In the genomic region with DNA sequence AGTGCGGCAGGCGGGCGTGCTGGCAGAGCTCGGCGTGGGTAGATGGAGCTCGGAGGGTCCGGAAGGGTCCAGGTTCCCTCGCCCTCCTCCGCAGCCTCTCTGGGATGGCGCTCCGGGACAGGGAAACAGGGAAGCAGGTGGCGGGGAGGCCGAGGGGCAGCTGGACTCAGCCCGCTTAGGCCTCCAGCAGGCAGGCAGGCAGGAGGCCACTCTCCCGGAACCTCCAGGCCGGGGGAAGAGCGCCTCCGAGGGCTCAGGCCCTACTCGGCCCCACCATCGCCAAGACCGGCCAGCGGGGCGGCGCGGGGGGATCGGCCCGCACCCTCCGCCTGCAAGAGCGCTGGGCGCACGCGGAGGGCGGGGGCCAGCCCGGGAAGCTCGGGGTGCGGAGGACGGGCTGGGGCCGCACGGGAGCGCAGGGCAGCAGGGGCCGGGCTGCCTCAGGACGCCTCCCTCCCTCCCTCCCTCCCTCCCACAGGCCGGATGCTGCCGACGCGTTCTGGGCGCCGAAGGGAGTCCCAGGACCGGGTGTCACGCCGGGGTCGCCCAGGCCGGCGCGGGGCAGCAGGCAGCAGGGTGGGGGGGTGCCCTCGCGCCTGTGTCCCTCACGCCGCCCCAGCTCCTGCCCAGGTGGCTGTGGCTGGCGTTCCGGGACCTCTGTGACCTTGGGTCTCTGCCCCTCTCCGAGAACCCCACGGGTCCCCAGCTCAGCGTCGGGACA, we compare ENCODE assay signal across 8 cellular contexts. TPM values are rescaled to one million over a fixed set of nuclear protein-coding genes. Genes with fewer than 3 reads are reported as not detected.
A peak's percentile ranks its signal among the peaks of the same experiment; 100 is the strongest.
DNase-seq lines count a peak whose midpoint lies in the region; ATAC-seq and TF ChIP-seq lines count a peak whose summit lies in the region.

No MANE protein-coding gene starts in this region.

- CTCF ChIA-PET in CD4-positive, alpha-beta memory T cell (lab: Charles Lee; ENCODE audit: partially characterized antibody): interaction anchor here (0.9 to 1.5 kb wide), 4 partner anchors 9 to 182 kb away, joined by 3 to 4 read pairs (median 4); a partner anchor contains a TSS
- CTCF ChIA-PET in activated B cell treated with CpG ODN at 0.5 μM for 24 hours (lab: Charles Lee): interaction anchor here (1.1 kb wide), 1 partner anchor 165 kb away, joined by 3 read pairs; no protein-coding TSS in a partner anchor

- no peak overlapping the region for H2BK120ac ChIP-seq in neuronal stem cell (ENCODE audit: low read depth, low read length)

- no peaks in the 10 kb centered on the region for H3K27me3 ChIP-seq in CD4-positive, alpha-beta memory T cell (ENCODE audit: insufficient read depth, low read length)
- H3K27me3 ChIP-seq in neuronal stem cell (ENCODE audit: control insufficient read depth in 3 of 3, insufficient read depth in 3 of 3, low read depth in 1 of 3, low read length in 3 of 3): no peaks in the 10 kb centered on the region

- H3K4ac ChIP-seq in neuronal stem cell (ENCODE audit: low read length): peak overlapping the region; percentile 11

- peaks cover 42% of the 10 kb centered on the region for H3K4me1 ChIP-seq in CD4-positive, alpha-beta memory T cell (ENCODE audit: insufficient read depth, low read length)
- peaks cover 14 to 27% of the 10 kb centered on the region in 2 donors for H3K4me1 ChIP-seq in neuronal stem cell (ENCODE audit: control insufficient read depth in 2 of 2, insufficient read depth in 1 of 2, low read depth in 1 of 2, low read length in 2 of 2)

- H3K4me3 ChIP-seq in CD4-positive, alpha-beta memory T cell (ENCODE audit: low read length in 2 of 2): peak overlapping the region; percentile 11 to 54
- H3K4me3 ChIP-seq in fibroblast of pulmonary artery (replicated peaks; ENCODE audit: low read depth, low read length) (peak overlapping the region; percentile 71), neuronal stem cell (ENCODE audit: low read length in 2 of 2) (peak overlapping the region; percentile 94 to 98)

- H3K36me3 Mint-ChIP-seq in CD4-positive, alpha-beta memory T cell: peaks cover 3 to 7% of the 10 kb centered on the region in 2 donors
- H3K36me3 Mint-ChIP-seq in activated B cell treated with CpG ODN at 0.5 μM for 24 hours (ENCODE audit: low read depth): peaks cover 4% of the 10 kb centered on the region

- H4K8ac ChIP-seq in neuronal stem cell (ENCODE audit: low read depth, low read length): peak overlapping the region; percentile 48

- H3K14ac ChIP-seq in neuronal stem cell (ENCODE audit: low read length): peak overlapping the region; percentile 47

- H3K4me2 ChIP-seq in neuronal stem cell (ENCODE audit: insufficient read depth, low read length, poor library complexity, severe bottlenecking): peak overlapping the region; percentile 89

- peak in 3 of 5 donors; percentile 34 to 41 (median 37) for DNase-seq in CD4-positive, alpha-beta memory T cell
- DNase-seq in activated B cell treated with CpG ODN at 0.5 μM for 24 hours (peak; percentile 46), fibroblast of pulmonary artery (ENCODE audit: low read depth) (no peak), neuronal stem cell (ENCODE audit: low spot score) (no peak), NCI-H1436 treated with DMSO at 0.1 percent for 48 hours (lab: John Stamatoyannopoulos, UW) (no peak)
- no peak for DNase-seq in activated effector memory CD4-positive, alpha-beta T cell treated with Interleukin-2 at 50 U/mL for 16 hours

- POLR2A ChIA-PET in CD4-positive, alpha-beta memory T cell (lab: Charles Lee; ENCODE audit: partially characterized antibody): interaction anchor here (0.7 to 8.7 kb wide), 14 partner anchors 11 to 255 kb away, joined by 3 to 159 read pairs (median 6); a partner anchor contains a TSS
- POLR2A ChIA-PET in activated B cell treated with CpG ODN at 0.5 μM for 24 hours (lab: Charles Lee): interaction anchor here (0.8 to 3.8 kb wide), 7 partner anchors 13 to 169 kb away, joined by 3 to 58 read pairs (median 4); a partner anchor contains a TSS

- H2AFZ ChIP-seq in neuronal stem cell (ENCODE audit: low read length): peak overlapping the region; percentile 96

- H3K9ac ChIP-seq in neuronal stem cell (ENCODE audit: low read depth, low read length, poor library complexity): peak overlapping the region; percentile 92

- H2BK15ac ChIP-seq in neuronal stem cell (ENCODE audit: low read length): no peak overlapping the region

- H3K79me1 ChIP-seq in neuronal stem cell (ENCODE audit: low read depth, low read length): peaks cover 8% of the 10 kb centered on the region

- ATAC-seq in GM19328 (IDR thresholded peaks at IDR 0.05; ENCODE audit: unreplicated experiment) (peak; percentile 8), HG03520 (IDR thresholded peaks at IDR 0.05; ENCODE audit: unreplicated experiment) (peak; percentile 10), activated B cell treated with CpG ODN at 0.5 μM for 24 hours (ENCODE audit: low read depth) (peak; percentile 8)

- H2AK5ac ChIP-seq in neuronal stem cell (ENCODE audit: low read depth, low read length): peak overlapping the region; percentile 100

- H3K23ac ChIP-seq in neuronal stem cell (ENCODE audit: low read depth, low read length, poor library complexity): peak overlapping the region; percentile 89

- H3K9me3 Mint-ChIP-seq in CD4-positive, alpha-beta memory T cell: no peaks in the 10 kb centered on the region
- no peaks in the 10 kb centered on the region for H3K9me3 Mint-ChIP-seq in activated B cell treated with CpG ODN at 0.5 μM for 24 hours

- H3K27me3 Mint-ChIP-seq in CD4-positive, alpha-beta memory T cell: no peaks in the 10 kb centered on the region
- no peaks in the 10 kb centered on the region for H3K27me3 Mint-ChIP-seq in activated B cell treated with CpG ODN at 0.5 μM for 24 hours

- no peak for TF ChIP-seq CTCF in activated B cell treated with CpG ODN at 0.5 μM for 24 hours (IDR thresholded peaks at IDR 0.05)
- no peak for TF ChIP-seq CTCF in fibroblast of pulmonary artery (IDR thresholded peaks at IDR 0.05; ENCODE audit: low read length, missing control alignments)

- no peaks in the 10 kb centered on the region for H3K9me3 ChIP-seq in CD4-positive, alpha-beta memory T cell (ENCODE audit: control insufficient read depth in 1 of 2, low read length in 2 of 2)
- H3K9me3 ChIP-seq in neuronal stem cell (replicated peaks in 1 of 2; ENCODE audit: control insufficient read depth in 2 of 2, insufficient read depth in 1 of 2, low read depth in 1 of 2, low read length in 2 of 2): peaks cover 0 to 2% of the 10 kb centered on the region in 2 donors

- H4K91ac ChIP-seq in neuronal stem cell (ENCODE audit: low read depth, low read length, poor library complexity): no peak overlapping the region

- peak overlapping the region; percentile 98 for H3K18ac ChIP-seq in neuronal stem cell (ENCODE audit: low read length)

- H3K27ac ChIP-seq in CD4-positive, alpha-beta memory T cell (ENCODE audit: low read depth, low read length): peak overlapping the region; percentile 61
- no peak overlapping the region for H3K27ac ChIP-seq in neuronal stem cell (replicated peaks; ENCODE audit: low read length)

- H3K36me3 ChIP-seq in CD4-positive, alpha-beta memory T cell (ENCODE audit: insufficient read depth, low read length): no peaks in the 10 kb centered on the region
- H3K36me3 ChIP-seq in neuronal stem cell (replicated peaks in 1 of 2; ENCODE audit: control insufficient read depth in 2 of 2, insufficient read depth in 2 of 2, low read length in 2 of 2): peaks cover 4 to 18% of the 10 kb centered on the region in 2 donors

- H3K27ac Mint-ChIP-seq in CD4-positive, alpha-beta memory T cell: peak overlapping the region in 6 of 7 donors; percentile 80 to 90 (median 86)
- H3K27ac Mint-ChIP-seq in activated B cell treated with CpG ODN at 0.5 μM for 24 hours: no peak overlapping the region

- peak overlapping the region; percentile 80 to 90 (median 86) for H3K4me3 Mint-ChIP-seq in CD4-positive, alpha-beta memory T cell
- H3K4me3 Mint-ChIP-seq in activated B cell treated with CpG ODN at 0.5 μM for 24 hours: peak overlapping the region; percentile 84

- H2BK12ac ChIP-seq in neuronal stem cell (ENCODE audit: low read length): peak overlapping the region; percentile 94

- H3K4me1 Mint-ChIP-seq in CD4-positive, alpha-beta memory T cell: peaks cover 14 to 42% (median 30%) of the 10 kb centered on the region in 4 donors
- H3K4me1 Mint-ChIP-seq in activated B cell treated with CpG ODN at 0.5 μM for 24 hours: peaks cover 37% of the 10 kb centered on the region

- intact Hi-C loops in CD4-positive, alpha-beta memory T cell (cut with micrococcal nuclease): loop anchor here (1.0 to 10.0 kb wide), 5 partner anchors 9 to 487 kb away; a partner anchor contains a TSS
- intact Hi-C loops in activated B cell treated with CpG ODN at 0.5 μM for 24 hours (cut with micrococcal nuclease): loop anchor here (1.0 kb wide), 1 partner anchor 53 kb away; a partner anchor contains a TSS

- WGBS in neuronal stem cell (ENCODE audit: extremely low coverage in 2 of 2, insufficient read length in 2 of 2, insufficient replicate concordance in 1 of 2), 2 donors: no CpG with 5 or more reads among the region's 65 CpGs

- no peak overlapping the region for H2BK5ac ChIP-seq in neuronal stem cell (ENCODE audit: low read length)

RNA-seq across cellular contexts. Expression of a gene that starts 1.0 kb away (rescaled TPM):
- total RNA-seq in CD4-positive, alpha-beta memory T cell: 100 to 1,000 TPM; 119 to 121 TPM
- polyA plus RNA-seq in CD4-positive, alpha-beta memory T cell: 10 to 100 TPM in 1 of 2 donors, 1 to 10 TPM in 1; 8.3 to 24.3 TPM
- total RNA-seq in activated B cell treated with CpG ODN at 0.5 μM for 24 hours: 73.6 and 85.3 TPM in 2 replicates
- 61.3 TPM for polyA plus RNA-seq in neuronal stem cell (2013, experiment 1 of 2)
- 59.4 TPM for polyA plus RNA-seq in neuronal stem cell (2013, experiment 2 of 2)

RNA-seq across cellular contexts. Expression of a gene that starts 11.9 kb away (rescaled TPM):
- 1 to 10 TPM; 5.1 to 8.1 TPM for total RNA-seq in CD4-positive, alpha-beta memory T cell
- polyA plus RNA-seq in CD4-positive, alpha-beta memory T cell: 1 to 10 TPM; 4.2 to 9.4 TPM
- total RNA-seq in activated B cell treated with CpG ODN at 0.5 μM for 24 hours: 2.6 and 2.7 TPM in 2 replicates
- polyA plus RNA-seq in neuronal stem cell (2013, experiment 1 of 2): 1.1 TPM
- polyA plus RNA-seq in neuronal stem cell (2013, experiment 2 of 2): 1.1 TPM

RNA-seq across cellular contexts. Expression of a gene that starts 15.0 kb away (rescaled TPM):
- 100 to 1,000 TPM; 300 to 303 TPM for total RNA-seq in CD4-positive, alpha-beta memory T cell
- polyA plus RNA-seq in CD4-positive, alpha-beta memory T cell: 100 to 1,000 TPM; 188 to 212 TPM
- 243 and 252 TPM in 2 replicates for total RNA-seq in activated B cell treated with CpG ODN at 0.5 μM for 24 hours
- 52.6 TPM for polyA plus RNA-seq in neuronal stem cell (2013, experiment 1 of 2)
- 53.4 TPM for polyA plus RNA-seq in neuronal stem cell (2013, experiment 2 of 2)

RNA-seq across cellular contexts. Expression of a gene that starts 52.9 kb away (rescaled TPM):
- total RNA-seq in CD4-positive, alpha-beta memory T cell: 100 to 1,000 TPM; 125 to 129 TPM
- polyA plus RNA-seq in CD4-positive, alpha-beta memory T cell: 10 to 100 TPM; 11.4 to 17.2 TPM
- total RNA-seq in activated B cell treated with CpG ODN at 0.5 μM for 24 hours: 54.6 and 70.0 TPM in 2 replicates
- polyA plus RNA-seq in neuronal stem cell (2013, experiment 1 of 2): 39.6 TPM
- 39.2 TPM for polyA plus RNA-seq in neuronal stem cell (2013, experiment 2 of 2)

Comparison
In these comparisons a context has a peak if more than half of its experiments do, and no peak if none do; other contexts are left out.
1. DNase-seq: peak in CD4-positive, alpha-beta memory T cell (3 of 5) and activated B cell treated with CpG ODN at 0.5 μM for 24 hours (single experiment); none in fibroblast of pulmonary artery (single experiment), neuronal stem cell (single experiment), activated effector memory CD4-positive, alpha-beta T cell treated with Interleukin-2 at 50 U/mL for 16 hours (single experiment) and NCI-H1436 treated with DMSO at 0.1 percent for 48 hours (single experiment).
2. H3K4me3 ChIP-seq: peak in every context shown above with its lines; median percentile 96 in neuronal stem cell; 71 in fibroblast of pulmonary artery; 32 in CD4-positive, alpha-beta memory T cell.
3. Peak in every context shown above with its lines, with median percentiles within 50 percentile points of each other: ATAC-seq.